ENCODE assay signal across 8 cellular contexts in the genomic region with DNA sequence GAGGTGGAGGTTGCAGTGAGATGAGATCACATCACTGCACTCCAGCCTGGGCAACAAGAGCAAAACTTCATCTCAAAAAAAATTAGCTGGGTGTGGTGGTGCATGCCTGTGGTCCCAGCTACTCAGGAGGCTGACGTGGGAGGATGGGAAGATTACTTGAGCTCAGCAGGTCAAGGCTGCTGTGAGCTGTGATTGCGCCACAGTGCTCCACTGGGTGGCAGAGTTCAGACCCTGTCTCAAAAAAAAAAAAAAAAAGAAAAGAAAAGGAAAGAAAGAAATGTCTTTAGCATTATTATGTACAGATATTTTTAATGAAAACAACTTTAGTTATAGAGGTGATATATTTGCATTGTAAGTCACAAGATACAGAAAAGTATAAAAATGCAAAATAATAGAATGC. TPM values are rescaled to one million over a fixed set of nuclear protein-coding genes. Genes with fewer than 3 reads are reported as not detected.
A peak's percentile ranks its signal among the peaks of the same experiment; 100 is the strongest.
DNase-seq lines count a peak whose midpoint lies in the region; ATAC-seq and TF ChIP-seq lines count a peak whose summit lies in the region.
"Not testable (repeated sequence)": the region's sequence is repeated elsewhere in the genome, so short reads cannot be mapped to it uniquely, and the experiment has no call there.

No MANE protein-coding gene starts in this region.

- not testable (repeated sequence) for H3K9ac ChIP-seq in SU-DHL-6 (ENCODE audit: low read length); endodermal cell (ENCODE audit: extremely low read depth, low read length, poor library complexity, severe bottlenecking)

- H3K36me3 Mint-ChIP-seq in CD4-positive, alpha-beta memory T cell; activated T-helper 1 cell treated with anti-CD3 and anti-CD28 coated beads, Interleukin-12 subunit alpha, Interleukin-12 subunit beta, Interleukin-2, Interleukin-4 antibody, amounts not matched to agents 30 ng/mL and 10 ng/mL and 1 ng/mL, durations not matched to agents 14 hours and 24 hours and 36 hours (ENCODE audit: low read depth); endodermal cell (ENCODE audit: low read depth): not testable (repeated sequence)

- H3K4me3 Mint-ChIP-seq in CD4-positive, alpha-beta memory T cell, result peak overlapping the region; percentile 57 to 88 (median 67)
- peak overlapping the region; percentile 57 for H3K4me3 Mint-ChIP-seq in activated T-helper 1 cell treated with anti-CD3 and anti-CD28 coated beads, Interleukin-12 subunit alpha, Interleukin-12 subunit beta, Interleukin-2, Interleukin-4 antibody, amounts not matched to agents 30 ng/mL and 10 ng/mL and 1 ng/mL, durations not matched to agents 14 hours and 24 hours and 36 hours
- H3K4me3 Mint-ChIP-seq in endodermal cell, result not testable (repeated sequence)

- H3K27me3 Mint-ChIP-seq in CD4-positive, alpha-beta memory T cell; activated T-helper 1 cell treated with anti-CD3 and anti-CD28 coated beads, Interleukin-12 subunit alpha, Interleukin-12 subunit beta, Interleukin-2, Interleukin-4 antibody, amounts not matched to agents 30 ng/mL and 10 ng/mL and 1 ng/mL, durations not matched to agents 14 hours and 24 hours and 36 hours (ENCODE audit: insufficient read depth); endodermal cell (ENCODE audit: insufficient read depth): not testable (repeated sequence)

- H3K9me2 ChIP-seq in SU-DHL-6 (replicated peaks; ENCODE audit: insufficient read depth, low read length), result not testable (repeated sequence)

- ATAC-seq in GM21717 (IDR thresholded peaks at IDR 0.05; ENCODE audit: unreplicated experiment), result peak; percentile 32

- peaks cover 49% of the 10 kb centered on the region for H3K4me1 ChIP-seq in CD4-positive, alpha-beta memory T cell (ENCODE audit: insufficient read depth, low read length)
- not testable (repeated sequence) for H3K4me1 ChIP-seq in endodermal cell (ENCODE audit: control insufficient read depth, insufficient read depth, low read length)

- POLR2A ChIA-PET in CD4-positive, alpha-beta memory T cell (lab: Charles Lee; ENCODE audit: partially characterized antibody), result interaction anchor here (0.6 to 6.5 kb wide), 9 partner anchors 13 to 166 kb away, joined by 3 to 135 read pairs (median 15); a partner anchor contains a TSS

- not testable (repeated sequence) for H3K9me3 Mint-ChIP-seq in CD4-positive, alpha-beta memory T cell; activated T-helper 1 cell treated with anti-CD3 and anti-CD28 coated beads, Interleukin-12 subunit alpha, Interleukin-12 subunit beta, Interleukin-2, Interleukin-4 antibody, amounts not matched to agents 30 ng/mL and 10 ng/mL and 1 ng/mL, durations not matched to agents 14 hours and 24 hours and 36 hours; endodermal cell

- H3K27ac Mint-ChIP-seq in CD4-positive, alpha-beta memory T cell, result peak overlapping the region; percentile 63 to 89 (median 78)
- not testable (repeated sequence) for H3K27ac Mint-ChIP-seq in activated T-helper 1 cell treated with anti-CD3 and anti-CD28 coated beads, Interleukin-12 subunit alpha, Interleukin-12 subunit beta, Interleukin-2, Interleukin-4 antibody, amounts not matched to agents 30 ng/mL and 10 ng/mL and 1 ng/mL, durations not matched to agents 14 hours and 24 hours and 36 hours; endodermal cell

- H3K4me3 ChIP-seq in CD4-positive, alpha-beta memory T cell (ENCODE audit: low read length in 2 of 2); SU-DHL-6 (ENCODE audit: insufficient read depth, low read length, poor library complexity, severe bottlenecking); endodermal cell (ENCODE audit: low read length): not testable (repeated sequence)

- peaks cover 31 to 50% (median 42%) of the 10 kb centered on the region in 4 donors for H3K4me1 Mint-ChIP-seq in CD4-positive, alpha-beta memory T cell
- H3K4me1 Mint-ChIP-seq in activated T-helper 1 cell treated with anti-CD3 and anti-CD28 coated beads, Interleukin-12 subunit alpha, Interleukin-12 subunit beta, Interleukin-2, Interleukin-4 antibody, amounts not matched to agents 30 ng/mL and 10 ng/mL and 1 ng/mL, durations not matched to agents 14 hours and 24 hours and 36 hours (ENCODE audit: low read depth), result peaks cover 36% of the 10 kb centered on the region
- H3K4me1 Mint-ChIP-seq in endodermal cell, result peaks cover 15% of the 10 kb centered on the region

- H3F3A ChIP-seq in SU-DHL-6 (ENCODE audit: insufficient read depth), result peaks cover 21% of the 10 kb centered on the region

- peak overlapping the region; percentile 52 for H3K4me2 ChIP-seq in SU-DHL-6 (ENCODE audit: low read depth, low read length, poor library complexity, severe bottlenecking)

- H2AFZ ChIP-seq in SU-DHL-6 (ENCODE audit: low read depth, low read length, severe bottlenecking), result not testable (repeated sequence)

- intact Hi-C loops in CD4-positive, alpha-beta memory T cell (cut with micrococcal nuclease), result loop anchor here (2.0 kb wide), 3 partner anchors 17 to 103 kb away; a partner anchor contains a TSS
- intact Hi-C loops in activated T-helper 1 cell treated with anti-CD3 and anti-CD28 coated beads, Interleukin-12 subunit alpha, Interleukin-12 subunit beta, Interleukin-2, Interleukin-4 antibody, amounts not matched to agents 30 ng/mL and 10 ng/mL and 1 ng/mL, durations not matched to agents 14 hours and 24 hours and 36 hours (cut with micrococcal nuclease), result not testable (repeated sequence)

- CTCF ChIA-PET in CD4-positive, alpha-beta memory T cell (lab: Charles Lee; ENCODE audit: partially characterized antibody), result interaction anchor here (0.6 to 6.7 kb wide), 31 partner anchors 8 to 283 kb away, joined by 3 to 127 read pairs (median 5); a partner anchor contains a TSS

- not testable (repeated sequence) for H3K36me3 ChIP-seq in CD4-positive, alpha-beta memory T cell (ENCODE audit: insufficient read depth, low read length); SU-DHL-6 (ENCODE audit: low read length); endodermal cell (ENCODE audit: control insufficient read depth, insufficient read depth, low read length)

- not testable (repeated sequence) for H3K27me3 ChIP-seq in CD4-positive, alpha-beta memory T cell (ENCODE audit: insufficient read depth, low read length); SU-DHL-6 (ENCODE audit: low read length); endodermal cell (ENCODE audit: control insufficient read depth, insufficient read depth, low read length, poor library complexity, severe bottlenecking)

- H3K27ac ChIP-seq in CD4-positive, alpha-beta memory T cell (ENCODE audit: low read depth, low read length), result peak overlapping the region; percentile 14
- H3K27ac ChIP-seq in SU-DHL-6 (ENCODE audit: low read depth, low read length), result peak overlapping the region; percentile 38
- not testable (repeated sequence) for H3K27ac ChIP-seq in endodermal cell (ENCODE audit: low read depth, low read length)

- not testable (repeated sequence) for H4K20me1 ChIP-seq in SU-DHL-6 (ENCODE audit: low read depth, low read length)

- H3K9me3 ChIP-seq in CD4-positive, alpha-beta memory T cell (ENCODE audit: control insufficient read depth in 1 of 2, low read length in 2 of 2); SU-DHL-6 (ENCODE audit: insufficient read depth, low read length); endodermal cell (ENCODE audit: control insufficient read depth, low read length): not testable (repeated sequence)

- peak; percentile 11 for TF ChIP-seq CTCF in SU-DHL-6 (IDR thresholded peaks at IDR 0.05; ENCODE audit: insufficient read depth, low read length, poor library complexity, severe bottlenecking)
- TF ChIP-seq CTCF in endodermal cell (conservative IDR thresholded peaks at IDR 0.05), result peak; percentile 76

- DNase-seq in CD4-positive, alpha-beta memory T cell, result peak in 4 of 5 donors; percentile 12 to 33 (median 26)
- DNase-seq in NAMALWA (ENCODE audit: low spot score) (peak; percentile 72), endodermal cell (peak; percentile 71), kidney tubule cell (ENCODE audit: low spot score) (peak; percentile 59)
- not testable (repeated sequence) for DNase-seq in activated T-helper 1 cell treated with anti-CD3 and anti-CD28 coated beads, Interleukin-12 subunit alpha, Interleukin-12 subunit beta, Interleukin-2, Interleukin-4 antibody, amounts not matched to agents 30 ng/mL and 10 ng/mL and 1 ng/mL, durations not matched to agents 14 hours and 24 hours and 36 hours (ENCODE audit: low spot score)
- DNase-seq in stimulated activated CD4-positive, alpha-beta T cell treated with anti-CD3 and anti-CD28 coated beads, Interleukin-1b, Interleukin-23, amount 100 ng/mL, for 48 hours, result peak; percentile 16

- H3K79me2 ChIP-seq in SU-DHL-6 (ENCODE audit: insufficient read depth, low read length), result not testable (repeated sequence)

- 74% methylated on average over 2 of the region's 2 CpGs; no CpG with 5 or more reads in 1 of the 2 experiments for WGBS in endodermal cell (ENCODE audit: insufficient coverage in 1 of 2, insufficient read length in 1 of 2), 2 experiments

RNA-seq across cellular contexts. Expression of a gene that starts 14.2 kb away (rescaled TPM):
- 10 to 100 TPM; 36.2 TPM for total RNA-seq in CD4-positive, alpha-beta memory T cell
- 1 to 10 TPM; 3.3 to 9.2 TPM for polyA plus RNA-seq in CD4-positive, alpha-beta memory T cell
- total RNA-seq in activated T-helper 1 cell treated with anti-CD3 and anti-CD28 coated beads, Interleukin-12 subunit alpha, Interleukin-12 subunit beta, Interleukin-2, Interleukin-4 antibody, amounts not matched to agents 30 ng/mL and 10 ng/mL and 1 ng/mL, durations not matched to agents 14 hours and 24 hours and 36 hours, result 12.5 and 13.4 TPM in 2 replicates
- total RNA-seq in endodermal cell, result 10 to 100 TPM; 75.1 to 91.2 TPM
- polyA plus RNA-seq in endodermal cell (2013, experiment 1 of 2), result 75.2 TPM
- polyA plus RNA-seq in endodermal cell (2013, experiment 2 of 2), result 85.9 TPM

RNA-seq across cellular contexts. Expression of a gene that starts 47.6 kb away (rescaled TPM):
- total RNA-seq in CD4-positive, alpha-beta memory T cell, result 10 to 100 TPM; 43.2 to 45.3 TPM
- 10 to 100 TPM in 1 of 2 donors, 1 to 10 TPM in 1; 4.7 to 17.2 TPM for polyA plus RNA-seq in CD4-positive, alpha-beta memory T cell
- total RNA-seq in activated T-helper 1 cell treated with anti-CD3 and anti-CD28 coated beads, Interleukin-12 subunit alpha, Interleukin-12 subunit beta, Interleukin-2, Interleukin-4 antibody, amounts not matched to agents 30 ng/mL and 10 ng/mL and 1 ng/mL, durations not matched to agents 14 hours and 24 hours and 36 hours, result 51.5 and 52.8 TPM in 2 replicates
- total RNA-seq in endodermal cell, result 10 to 100 TPM; 36.0 to 37.8 TPM
- polyA plus RNA-seq in endodermal cell (2013, experiment 1 of 2), result 26.7 TPM
- polyA plus RNA-seq in endodermal cell (2013, experiment 2 of 2), result 28.2 TPM
